ENCODE assay signal across 8 cellular contexts in the genomic region with DNA sequence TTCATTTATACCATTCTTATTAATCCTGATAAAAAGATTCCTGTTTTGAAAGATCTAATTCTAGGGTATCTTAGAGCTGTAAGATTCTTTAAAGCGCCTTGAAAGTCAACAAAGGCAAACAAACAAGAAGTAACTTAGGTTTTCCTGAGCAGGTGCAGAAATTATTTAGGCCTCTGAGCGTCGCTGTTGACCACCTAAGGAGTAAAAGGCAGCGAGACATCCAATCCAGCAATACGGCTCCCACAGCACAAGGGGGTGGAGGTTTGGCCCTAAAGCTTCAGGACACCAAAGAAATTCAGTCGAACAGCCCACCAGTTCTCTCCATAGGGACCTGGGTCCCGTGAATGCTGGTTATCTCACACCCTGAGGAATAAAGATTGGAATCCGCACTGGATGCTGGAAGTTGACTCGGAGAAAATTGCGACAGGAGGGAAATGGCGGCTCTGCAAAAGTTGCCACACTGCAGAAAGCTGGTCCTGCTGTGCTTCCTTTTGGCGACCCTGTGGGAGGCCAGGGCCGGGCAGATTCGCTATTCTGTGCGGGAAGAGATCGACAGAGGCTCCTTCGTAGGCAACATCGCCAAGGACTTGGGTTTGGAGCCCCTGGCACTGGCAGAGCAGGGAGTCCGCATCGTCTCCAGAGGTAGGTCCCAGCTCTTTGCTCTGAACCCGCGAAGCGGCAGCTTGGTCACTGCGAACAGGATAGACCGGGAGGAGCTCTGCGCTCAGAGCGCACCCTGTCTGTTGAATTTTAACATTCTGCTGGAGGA. TPM values are rescaled to one million over a fixed set of nuclear protein-coding genes. Genes with fewer than 3 reads are reported as not detected.
A peak's percentile ranks its signal among the peaks of the same experiment; 100 is the strongest.
DNase-seq lines count a peak whose midpoint lies in the region; ATAC-seq, FAIRE-seq and TF ChIP-seq lines count a peak whose summit lies in the region.

A gene (plus strand): TSS at position 223 of the 769 bp plus-strand sequence.

- 5% methylated on average over 19 of the region's 27 CpGs for WGBS in esophagus muscularis mucosa
- 9 to 12% (median 10%) methylated on average over 27 of the region's 27 CpGs for WGBS in psoas muscle, 3 donors

- FAIRE-seq in GM12891 (lab: Jason Lieb, UNC) (no peak), GM19239 (lab: Jason Lieb, UNC) (no peak)

- H3K4me3 ChIP-seq in esophagus muscularis mucosa: peak within 1 kb of the TSS; percentile 30 to 45 (median 34)
- H3K4me3 ChIP-seq in psoas muscle: peak within 1 kb of the TSS; percentile 60

- peak; percentile 77 to 82 (median 80) for ATAC-seq in psoas muscle

- H3K9me3 ChIP-seq in esophagus muscularis mucosa (peaks cover 0 to 99% (median 83%) of the 10 kb centered on the region in 4 donors), psoas muscle (peaks cover 23% of the 10 kb centered on the region)

- TF ChIP-seq CTCF in esophagus muscularis mucosa (IDR thresholded peaks at IDR 0.05) (peak; percentile 19 to 33 (median 24)), psoas muscle (IDR thresholded peaks at IDR 0.05) (peak; percentile 39)

- H3K36me3 ChIP-seq in esophagus muscularis mucosa (no peaks in the 10 kb centered on the region), psoas muscle (ENCODE audit: insufficient read depth in 1 of 2, low read depth in 1 of 2) (no peaks in the 10 kb centered on the region)

- DNase-seq in GM03348 (ENCODE audit: low spot score) (peak; percentile 67), NCI-H2227 (lab: John Stamatoyannopoulos, UW; ENCODE audit: unreplicated experiment) (peak; percentile 33), esophagus muscularis mucosa (ENCODE audit: extremely low spot score) (no peak), psoas muscle (no peak), GM19240 (ENCODE audit: insufficient read length, low spot score) (no peak), GM12891 (ENCODE audit: insufficient read length, low spot score) (no peak), GM19239 (ENCODE audit: insufficient read length, low spot score) (no peak)
- DNase-seq in activated CD4-positive, CD25-positive, alpha-beta regulatory T cell treated with anti-CD3 and anti-CD28 coated beads, Interleukin-2, amount 50 U/mL, for 72 hours: no peak

- intact Hi-C loops in esophagus muscularis mucosa (cut with DNase I) (no loop called here), psoas muscle (cut with DNase I) (loop anchor here in 1 of 2 donors (5.0 kb wide), 1 partner anchor 224 kb away; no protein-coding TSS in a partner anchor)

- H3K27ac ChIP-seq in esophagus muscularis mucosa (replicated peaks in 1 of 4) (no peak within 1 kb of the TSS), psoas muscle (peak within 1 kb of the TSS; percentile 64)

- no peak for TF ChIP-seq EP300 in esophagus muscularis mucosa (IDR thresholded peaks at IDR 0.05)

- peaks cover 0 to 53% (median 0%) of the 10 kb centered on the region in 4 donors for H3K27me3 ChIP-seq in esophagus muscularis mucosa
- peaks cover 0 to 33% (median 9%) of the 10 kb centered on the region in 3 donors for H3K27me3 ChIP-seq in psoas muscle (ENCODE audit: insufficient read depth in 3 of 3, low read length in 2 of 3)

- no peaks in the 10 kb centered on the region for H3K4me1 ChIP-seq in esophagus muscularis mucosa
- no peaks in the 10 kb centered on the region for H3K4me1 ChIP-seq in psoas muscle

- no peak for TF ChIP-seq POLR2A in esophagus muscularis mucosa (IDR thresholded peaks at IDR 0.05; ENCODE audit: low read depth)
- TF ChIP-seq POLR2A in GM12891 (IDR thresholded peaks at IDR 0.05; ENCODE audit: low read depth, low read length): no peak

TF ChIP-seq in GM12891, 5 proteins besides CTCF, POLR2A, EP300 and RAD21:
- TF ChIP-seq PAX5 (IDR thresholded peaks at IDR 0.05; ENCODE audit: insufficient read depth, low read length, severe bottlenecking): no peak

RNA-seq across cellular contexts. Expression of the gene that starts here (rescaled TPM):
- total RNA-seq in esophagus muscularis mucosa (1 to 10 TPM; 2.5 to 5.4 (median 4.0) TPM), psoas muscle (1 to 10 TPM; 1.2 to 1.8 (median 1.6) TPM)
- polyA plus RNA-seq in psoas muscle: 1 to 10 TPM in 1 of 3 donors, under 1 TPM in 2; 0.22 to 1.1 (median 0.25) TPM
- polyA plus RNA-seq in GM12891 (2012; ENCODE audit: low read depth, missing spikeins): 0.01 TPM

Comparison
In these comparisons a context has a peak if more than half of its experiments do, and no peak if none do; other contexts are left out.
1. DNase-seq: peak in GM03348 (single experiment) and NCI-H2227 (single experiment); none in esophagus muscularis mucosa (single experiment), psoas muscle (0 of 2), activated CD4-positive, CD25-positive, alpha-beta regulatory T cell treated with anti-CD3 and anti-CD28 coated beads, Interleukin-2, amount 50 U/mL, for 72 hours (single experiment), GM19240 (single experiment), GM12891 (single experiment) and GM19239 (single experiment).